1 cellular context compared by ENCODE assay signal in genomic region chr6:169751242-169752073, GRCh38.
TF ChIP-seq lines count a peak whose summit lies in the region.

Gene DYNLT2, minus strand, starts transcription at chr6:169751572. Its CDS starts 114 bp downstream, at chr6:169751458.
Gene ERMARD, plus strand, starts transcription at chr6:169751622. Its CDS starts 36 bp downstream, at chr6:169751658.

TF ChIP-seq in HepG2, 621 proteins besides CTCF, POLR2A, EP300 and RAD21 (continued from another document and continues in another):
- TF ChIP-seq ZNF609 (CRISPR knock-in tag; IDR thresholded peaks at IDR 0.05; ENCODE audit: borderline replicate concordance) (peak; percentile 65), POLR2AphosphoS5 (IDR thresholded peaks at IDR 0.05; ENCODE audit: low read depth, low read length) (peak; percentile 97), SMC3 (IDR thresholded peaks at IDR 0.05; ENCODE audit: low read length) (no peak; the same call in 1 of the 2 replicates), MTF1 (CRISPR knock-in tag; IDR thresholded peaks at IDR 0.05) (peak; percentile 80; the same call in 1 of the 2 replicates), NR2F1 (CRISPR knock-in tag; IDR thresholded peaks at IDR 0.05) (no peak; a peak in 1 of 4 replicates), ELF4 (CRISPR knock-in tag; IDR thresholded peaks at IDR 0.05; ENCODE audit: borderline replicate concordance) (peak; percentile 87; the same call in 1 of the 2 replicates), RXRB (CRISPR knock-in tag; IDR thresholded peaks at IDR 0.05; ENCODE audit: borderline replicate concordance) (peak; percentile 77; the same call in 1 of the 2 replicates), ZNF18 (CRISPR knock-in tag; IDR thresholded peaks at IDR 0.05; ENCODE audit: insufficient replicate concordance) (peak; percentile 94), TAF15 (IDR thresholded peaks at IDR 0.05; ENCODE audit: low read depth, low read length, poor library complexity, severe bottlenecking) (peak; percentile 50), ZBTB7B (CRISPR knock-in tag; IDR thresholded peaks at IDR 0.05) (peak; percentile 93), FOXO1 (CRISPR knock-in tag; IDR thresholded peaks at IDR 0.05) (peak; percentile 47), GLI4 (CRISPR knock-in tag; IDR thresholded peaks at IDR 0.05; ENCODE audit: borderline replicate concordance) (peak; percentile 97; the same call in 1 of the 2 replicates), THAP11 (CRISPR knock-in tag; IDR thresholded peaks at IDR 0.05) (peak; percentile 96), ZBTB46 (CRISPR knock-in tag; IDR thresholded peaks at IDR 0.05; ENCODE audit: borderline replicate concordance) (peak; percentile 48), JUND (CRISPR knock-in tag; IDR thresholded peaks at IDR 0.05) (peak; percentile 85), SKIL (CRISPR knock-in tag; IDR thresholded peaks at IDR 0.05; ENCODE audit: borderline replicate concordance) (peak; percentile 81), ZNF839 (CRISPR knock-in tag; IDR thresholded peaks at IDR 0.05; ENCODE audit: borderline replicate concordance) (peak; percentile 94), PREB (CRISPR knock-in tag; IDR thresholded peaks at IDR 0.05) (peak; percentile 79; the same call in 1 of the 2 replicates), CBX2 (IDR thresholded peaks at IDR 0.05; ENCODE audit: low read depth, low read length) (no peak), CBX2 (CRISPR knock-in tag; IDR thresholded peaks at IDR 0.05; ENCODE audit: low read depth) (0 out of 2 replicates have a peak, but pooled peaks have one; percentile 51), REPIN1 (CRISPR knock-in tag; IDR thresholded peaks at IDR 0.05; ENCODE audit: borderline replicate concordance, low read depth) (peak; percentile 93; the same call in 1 of the 2 replicates), ZNF773 (CRISPR knock-in tag; IDR thresholded peaks at IDR 0.05; ENCODE audit: borderline replicate concordance) (peak; percentile 95; the same call in 1 of the 2 replicates), ZNF232 (CRISPR knock-in tag; IDR thresholded peaks at IDR 0.05; ENCODE audit: borderline replicate concordance) (peak; percentile 69), ZBTB49 (CRISPR knock-in tag; IDR thresholded peaks at IDR 0.05; ENCODE audit: borderline replicate concordance) (no peak), ZNF598 (CRISPR knock-in tag; IDR thresholded peaks at IDR 0.05; ENCODE audit: borderline replicate concordance) (peak; percentile 87; the same call in 1 of the 2 replicates), AKNA (CRISPR knock-in tag; IDR thresholded peaks at IDR 0.05; ENCODE audit: borderline replicate concordance) (0 out of 2 replicates have a peak, but pooled peaks have one; percentile 46), PBX2 (CRISPR knock-in tag; IDR thresholded peaks at IDR 0.05) (no peak), ZNF253 (CRISPR knock-in tag; IDR thresholded peaks at IDR 0.05; ENCODE audit: borderline replicate concordance) (peak; percentile 92; the same call in 1 of the 2 replicates), ZBTB44 (CRISPR knock-in tag; IDR thresholded peaks at IDR 0.05) (peak; percentile 95), BCL6 (CRISPR knock-in tag; IDR thresholded peaks at IDR 0.05) (peak; percentile 62; the same call in 1 of the 2 replicates), CREBL2 (CRISPR knock-in tag; IDR thresholded peaks at IDR 0.05; ENCODE audit: borderline replicate concordance) (peak; percentile 59; the same call in 1 of the 2 replicates), PAF1 (CRISPR knock-in tag; IDR thresholded peaks at IDR 0.05) (no peak)
